ENCODE assay signal across 17 cellular contexts in genomic region chr5:78628260-78629024, GRCh38. TPM values are rescaled to one million over a fixed set of nuclear protein-coding genes. Genes with fewer than 3 reads are reported as not detected.
DNase-seq lines count a peak whose midpoint lies in the region; ATAC-seq and TF ChIP-seq lines count a peak whose summit lies in the region.
"Had no signal": no experiment of that assay in that cellular context is flagged by ENCODE, and none has a peak within 500 bp of the region (broad histone marks: within the 10 kb centered on the region; RNA-seq: fewer than 3 reads in every experiment).

No MANE protein-coding gene starts in this region.

- peaks cover 83% of the 10 kb centered on the region for H3K36me3 Mint-ChIP-seq in osteocyte (ENCODE audit: unreplicated experiment)

- H3K4me2 ChIP-seq in BLaER1, result peak overlapping the region; percentile 85

- H3K27ac Mint-ChIP-seq in osteocyte (ENCODE audit: unreplicated experiment), result peak overlapping the region; percentile 33
- H3K27ac Mint-ChIP-seq: activated CD8-positive, alpha-beta T cell treated with anti-CD3 and anti-CD28 coated beads, Interleukin-2, amount 10 ng/mL, durations not matched to agents 7 days and 5 days; CD4-positive, alpha-beta T cell had no signal

- H3K9me3 Mint-ChIP-seq in osteocyte (ENCODE audit: unreplicated experiment), result no peaks in the 10 kb centered on the region
- H3K9me3 Mint-ChIP-seq: CD4-positive, alpha-beta T cell had no signal

- H3K4me3 ChIP-seq in BLaER1 (peak overlapping the region; percentile 40; the same call in 1 of the 2 replicates), SJCRH30 (no peak overlapping the region), fibroblast of villous mesenchyme (ENCODE audit: low read depth, low read length) (no peak overlapping the region)
- H3K4me3 ChIP-seq: gastrocnemius medialis, K562, tibial nerve had no signal

- peak; percentile 41 to 65 for DNase-seq in SJCRH30
- peak; percentile 76 for DNase-seq in fibroblast of villous mesenchyme (ENCODE audit: low read depth)
- peak; percentile 46 for DNase-seq in osteocyte (ENCODE audit: extremely low spot score, unreplicated experiment)
- no peak for DNase-seq in activated naive CD4-positive, alpha-beta T cell treated with Interleukin-2 at 50 U/mL for 16 hours
- no peak for DNase-seq in NCI-H2029 treated with DMSO at 0.1 percent for 48 hours (lab: John Stamatoyannopoulos, UW)
- DNase-seq in Right ventricle myocardium superior, result no peak
- DNase-seq: activated CD8-positive, alpha-beta T cell treated with anti-CD3 and anti-CD28 coated beads, Interleukin-2, amount 10 ng/mL, durations not matched to agents 7 days and 5 days; CD4-positive, alpha-beta T cell; gastrocnemius medialis; NCI-H1092; NCI-H2171 treated with DMSO at 0.1 percent for 48 hours; T-helper 1 cell had no signal

- no peaks in the 10 kb centered on the region for H4K20me1 ChIP-seq in BLaER1

- no peak for TF ChIP-seq CTCF in fibroblast of villous mesenchyme (IDR thresholded peaks at IDR 0.05; ENCODE audit: insufficient read depth, low read depth, low read length)
- no peak for TF ChIP-seq CTCF in osteocyte (IDR thresholded peaks at IDR 0.05)

- peak overlapping the region; percentile 35; the same call in 1 of the 2 replicates for H3K9ac ChIP-seq in BLaER1

- H3K9me3 ChIP-seq in BLaER1, result 0 out of 2 replicates have a peak, but pooled peaks cover 5% of the 10 kb centered on the region
- no peaks in the 10 kb centered on the region for H3K9me3 ChIP-seq in SJCRH30 (replicated peaks)
- H3K9me3 ChIP-seq: gastrocnemius medialis, tibial nerve had no signal

- H3K4me1 ChIP-seq in BLaER1 (peaks cover 72% of the 10 kb centered on the region), SJCRH30 (peaks cover 14% of the 10 kb centered on the region)

- H3K27ac ChIP-seq in BLaER1 (peak overlapping the region; percentile 62), SJCRH30 (peak overlapping the region; percentile 39)
- H3K27ac ChIP-seq: gastrocnemius medialis, VCaP had no signal

- H3K27me3 Mint-ChIP-seq in osteocyte (ENCODE audit: unreplicated experiment), result no peaks in the 10 kb centered on the region

- H3K36me3 ChIP-seq in BLaER1 (no peaks in the 10 kb centered on the region), SJCRH30 (peaks cover 21% of the 10 kb centered on the region)

- H3K27me3 ChIP-seq in BLaER1 (no peaks in the 10 kb centered on the region), SJCRH30 (no peaks in the 10 kb centered on the region)
- H3K27me3 ChIP-seq: gastrocnemius medialis, tibial nerve had no signal

- intact Hi-C loops in Right ventricle myocardium superior (cut with DNase I), result no loop called here

- ATAC-seq in HG02870 (IDR thresholded peaks at IDR 0.05; ENCODE audit: unreplicated experiment), result no peak
- ATAC-seq in Right ventricle myocardium superior (ENCODE audit: poor library complexity), result no peak
- ATAC-seq: activated CD8-positive, alpha-beta T cell treated with anti-CD3 and anti-CD28 coated beads, Interleukin-2, amount 10 ng/mL, durations not matched to agents 7 days and 5 days; gastrocnemius medialis had no signal

- peaks cover 49% of the 10 kb centered on the region for H3K4me1 Mint-ChIP-seq in osteocyte (ENCODE audit: unreplicated experiment)

- H3K4me3 Mint-ChIP-seq in osteocyte (ENCODE audit: unreplicated experiment), result no peak overlapping the region
- H3K4me3 Mint-ChIP-seq: activated CD8-positive, alpha-beta T cell treated with anti-CD3 and anti-CD28 coated beads, Interleukin-2, amount 10 ng/mL, durations not matched to agents 7 days and 5 days; CD4-positive, alpha-beta T cell had no signal

RNA-seq across cellular contexts. Expression of gene LHFPL2, which starts 20.1 kb away (rescaled TPM):
- total RNA-seq in SJCRH30 (2014; rRNA removed; shearing (Covaris generic)), result 20.5 and 21.7 TPM in 2 replicates
- total RNA-seq in fibroblast of villous mesenchyme (35.0 and 44.1 TPM in 2 replicates), osteocyte (110 and 113 TPM in 2 replicates), Right ventricle myocardium superior (5.0 TPM)

Comparison
In these comparisons a context has a peak if more than half of its experiments do, and no peak if none do; other contexts are left out.
1. DNase-seq: peak in SJCRH30 (2 of 2), fibroblast of villous mesenchyme (single experiment) and osteocyte (single experiment); none in activated naive CD4-positive, alpha-beta T cell treated with Interleukin-2 at 50 U/mL for 16 hours (single experiment), NCI-H2029 treated with DMSO at 0.1 percent for 48 hours (single experiment) and Right ventricle myocardium superior (single experiment).